10 cellular contexts compared by ENCODE assay signal in the genomic region with DNA sequence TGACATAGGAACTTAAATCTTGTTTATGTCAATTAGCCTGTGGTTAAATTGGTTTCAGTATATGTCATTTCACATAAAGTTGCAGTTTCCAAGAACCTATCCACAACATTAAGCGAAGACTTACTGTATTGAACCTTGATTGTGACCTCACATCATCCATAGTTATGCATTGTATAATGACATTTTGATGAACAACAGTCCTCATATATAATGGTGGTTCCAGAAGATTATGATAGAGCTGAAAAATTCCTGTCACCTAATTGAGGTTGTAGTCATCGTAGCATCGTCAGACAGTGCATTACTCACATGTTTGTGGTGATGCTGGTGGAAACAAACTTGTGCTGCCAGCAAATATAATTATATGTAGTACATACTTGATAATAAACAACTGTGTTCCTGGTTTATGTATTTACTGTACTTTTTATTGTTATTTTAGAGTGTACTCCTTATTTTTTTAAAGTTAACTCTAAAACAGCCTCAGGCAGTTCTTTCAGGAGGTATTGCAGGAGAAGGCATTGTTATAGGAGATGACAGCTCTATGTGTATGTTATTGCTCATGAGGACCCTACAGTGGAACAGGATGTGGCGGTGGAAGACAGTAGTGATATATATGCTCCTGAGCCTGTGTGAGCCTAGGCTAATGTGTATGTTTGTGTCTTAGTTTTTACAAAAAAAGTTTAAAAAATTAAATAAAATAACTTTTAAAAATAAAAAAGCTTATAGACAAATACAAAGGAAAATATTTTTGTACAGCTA. TPM values are rescaled to one million over a fixed set of nuclear protein-coding genes. Genes with fewer than 3 reads are reported as not detected.
A peak's percentile ranks its signal among the peaks of the same experiment; 100 is the strongest.
DNase-seq lines count a peak whose midpoint lies in the region; ATAC-seq lines count a peak whose summit lies in the region.
"Had no signal": no experiment of that assay in that cellular context is flagged by ENCODE, and none has a peak within 500 bp of the region (broad histone marks: within the 10 kb centered on the region; RNA-seq: fewer than 3 reads in every experiment).

No MANE protein-coding gene starts in this region.

- no peak for DNase-seq in activated naive CD8-positive, alpha-beta T cell treated with anti-CD3 and anti-CD28 coated beads for 36 hours
- DNase-seq in amniotic epithelial cell (ENCODE audit: low read depth) (peak; percentile 82), amygdala (lab: John Stamatoyannopoulos, UW) (no peak), superior temporal gyrus (ENCODE audit: extremely low spot score) (no peak), DMS79 treated with DMSO at 0.1 percent for 48 hours (lab: John Stamatoyannopoulos, UW) (no peak)
- no peak for DNase-seq in stimulated activated CD4-positive, alpha-beta T cell treated with anti-CD3 and anti-CD28 coated beads, Interleukin-2, amount 100 ng/mL, for 48 hours
- DNase-seq: activated gamma-delta T cell, NCI-H1105 treated with DMSO at 0.1 percent for 48 hours had no signal

- no peaks in the 10 kb centered on the region for H3K9me3 Mint-ChIP-seq in activated naive CD8-positive, alpha-beta T cell (ENCODE audit: low read depth)
- no peaks in the 10 kb centered on the region for H3K9me3 Mint-ChIP-seq in activated naive CD8-positive, alpha-beta T cell treated with anti-CD3 and anti-CD28 coated beads for 36 hours

- peak overlapping the region; percentile 12 for H3K27ac Mint-ChIP-seq in activated naive CD8-positive, alpha-beta T cell
- H3K27ac Mint-ChIP-seq in activated naive CD8-positive, alpha-beta T cell treated with anti-CD3 and anti-CD28 coated beads for 36 hours: no peak overlapping the region

- peaks cover 7% of the 10 kb centered on the region for H3K36me3 Mint-ChIP-seq in activated naive CD8-positive, alpha-beta T cell
- H3K36me3 Mint-ChIP-seq in activated naive CD8-positive, alpha-beta T cell treated with anti-CD3 and anti-CD28 coated beads for 36 hours: peaks cover 8% of the 10 kb centered on the region

- H3K4me3 Mint-ChIP-seq in activated naive CD8-positive, alpha-beta T cell: no peak overlapping the region
- no peak overlapping the region for H3K4me3 Mint-ChIP-seq in activated naive CD8-positive, alpha-beta T cell treated with anti-CD3 and anti-CD28 coated beads for 36 hours

- H3K4me1 Mint-ChIP-seq in activated naive CD8-positive, alpha-beta T cell (ENCODE audit: low read depth): peaks cover 21% of the 10 kb centered on the region
- H3K4me1 Mint-ChIP-seq in activated naive CD8-positive, alpha-beta T cell treated with anti-CD3 and anti-CD28 coated beads for 36 hours: peaks cover 10% of the 10 kb centered on the region

- peak; percentile 65 for ATAC-seq in HG03139 (IDR thresholded peaks at IDR 0.05; ENCODE audit: unreplicated experiment)

- H3K27me3 Mint-ChIP-seq in activated naive CD8-positive, alpha-beta T cell: no peaks in the 10 kb centered on the region
- no peaks in the 10 kb centered on the region for H3K27me3 Mint-ChIP-seq in activated naive CD8-positive, alpha-beta T cell treated with anti-CD3 and anti-CD28 coated beads for 36 hours

RNA-seq across cellular contexts. Expression of a gene that starts 56.6 kb away (rescaled TPM):
- 10 to 100 TPM; 30.2 to 34.6 TPM for total RNA-seq in activated naive CD8-positive, alpha-beta T cell treated with anti-CD3 and anti-CD28 coated beads for 36 hours
